ENCODE assay signal across 22 cellular contexts in the genomic region with DNA sequence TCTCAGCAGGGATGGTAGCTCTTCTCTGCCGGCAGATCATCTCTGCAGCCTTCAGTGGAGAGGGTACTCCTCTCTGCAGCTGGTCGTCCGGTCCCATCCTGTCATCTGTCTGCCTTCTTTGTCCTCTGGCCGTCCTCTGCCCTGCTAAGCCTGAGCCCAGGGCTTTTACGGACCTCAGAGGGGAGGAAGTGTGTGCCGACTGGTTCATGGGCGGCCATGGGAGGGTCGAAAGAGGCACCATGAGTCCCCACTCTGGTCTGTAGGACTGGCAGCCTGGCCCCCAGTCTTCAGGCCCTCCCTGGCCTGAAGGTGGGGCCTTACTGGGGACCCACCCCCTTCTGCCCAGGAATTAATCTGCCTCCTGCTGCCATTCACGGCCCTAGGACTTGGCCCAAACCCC. TPM values are rescaled to one million over a fixed set of nuclear protein-coding genes. Genes with fewer than 3 reads are reported as not detected.
DNase-seq lines count a peak whose midpoint lies in the region; ATAC-seq, FAIRE-seq and TF ChIP-seq lines count a peak whose summit lies in the region.
"Had no signal": no experiment of that assay in that cellular context is flagged by ENCODE, and none has a peak within 500 bp of the region (broad histone marks: within the 10 kb centered on the region; RNA-seq: fewer than 3 reads in every experiment).

No MANE protein-coding gene starts in this region.

- ATAC-seq in GM21367 (IDR thresholded peaks at IDR 0.05; ENCODE audit: unreplicated experiment) (no peak), HG02870 (IDR thresholded peaks at IDR 0.05; ENCODE audit: unreplicated experiment) (no peak)

- H3K27ac ChIP-seq in BLaER1 treated with 17β-estradiol and CSF1 and Interleukin-3, amounts not matched to agents 10 nM and 100 nM = no peak overlapping the region; a peak in 1 of 22 replicates
- 0 out of 2 replicates have a peak overlapping the region, but pooled peaks have one; percentile 17 for H3K27ac ChIP-seq in RWPE1
- no peak overlapping the region for H3K27ac ChIP-seq in neuronal stem cell (replicated peaks; ENCODE audit: low read length)

- H3K9ac ChIP-seq in BLaER1 treated with 17β-estradiol and CSF1 and Interleukin-3, amounts not matched to agents 10 nM and 100 nM = 0 out of 22 replicates have a peak overlapping the region, but pooled peaks of 1 of the 11 experiments have one; percentile 11
- no peak overlapping the region for H3K9ac ChIP-seq in neuronal stem cell (ENCODE audit: low read depth, low read length, poor library complexity)

- TF ChIP-seq CTCF in RWPE1 (conservative IDR thresholded peaks at IDR 0.05; ENCODE audit: low read depth) (no peak), D721Med (IDR thresholded peaks at IDR 0.05; ENCODE audit: insufficient read depth, missing control alignments) (no peak)

- peaks cover 7 to 45% (median 31%) of the 10 kb centered on the region in 10 experiments; a peak in 18 of 20 replicates for H3K4me1 ChIP-seq in BLaER1 treated with 17β-estradiol and CSF1 and Interleukin-3, amounts not matched to agents 10 nM and 100 nM
- no peaks in the 10 kb centered on the region for H3K4me1 ChIP-seq in neuronal stem cell (ENCODE audit: control insufficient read depth in 2 of 2, insufficient read depth in 1 of 2, low read depth in 1 of 2, low read length in 2 of 2)
- H3K4me1 ChIP-seq: BE2C had no signal

- no peak overlapping the region for H2BK12ac ChIP-seq in neuronal stem cell (ENCODE audit: low read length)

- no peaks in the 10 kb centered on the region for H3K27me3 ChIP-seq in BLaER1 treated with 17β-estradiol and CSF1 and Interleukin-3, amounts not matched to agents 10 nM and 100 nM
- H3K27me3 ChIP-seq in neuronal stem cell (ENCODE audit: control insufficient read depth in 3 of 3, insufficient read depth in 3 of 3, low read depth in 1 of 3, low read length in 3 of 3) = no peaks in the 10 kb centered on the region
- H3K27me3 ChIP-seq: BE2C had no signal

- peaks cover 49 to 67% (median 61%) of the 10 kb centered on the region in 11 experiments for H3K9me3 ChIP-seq in BLaER1 treated with 17β-estradiol and CSF1 and Interleukin-3, amounts not matched to agents 10 nM and 100 nM (replicated peaks in 1 of 11)
- H3K9me3 ChIP-seq in neuronal stem cell (replicated peaks in 1 of 2; ENCODE audit: control insufficient read depth in 2 of 2, insufficient read depth in 1 of 2, low read depth in 1 of 2, low read length in 2 of 2) = peaks cover 9 to 49% of the 10 kb centered on the region in 2 donors
- H3K9me3 ChIP-seq: BE2C had no signal

- CTCF ChIA-PET in RWPE1 (lab: Yijun Ruan, JAX) = no interaction called here

- H2BK120ac ChIP-seq in neuronal stem cell (ENCODE audit: low read depth, low read length) = no peak overlapping the region

- no peak overlapping the region for H2AK5ac ChIP-seq in neuronal stem cell (ENCODE audit: low read depth, low read length)

- H4K91ac ChIP-seq in neuronal stem cell (ENCODE audit: low read depth, low read length, poor library complexity) = no peak overlapping the region

- no peak overlapping the region for H2AFZ ChIP-seq in neuronal stem cell (ENCODE audit: low read length)

- no peak overlapping the region for H3K23ac ChIP-seq in neuronal stem cell (ENCODE audit: low read depth, low read length, poor library complexity)

- WGBS in neuronal stem cell (ENCODE audit: extremely low coverage in 2 of 2, insufficient read length in 2 of 2, insufficient replicate concordance in 1 of 2), 2 donors = no CpG with 5 or more reads among the region's 9 CpGs

- H3K4ac ChIP-seq in neuronal stem cell (ENCODE audit: low read length) = no peak overlapping the region

- no peak overlapping the region for H3K4me3 ChIP-seq in BLaER1 treated with 17β-estradiol and CSF1 and Interleukin-3, amounts not matched to agents 10 nM and 100 nM
- H3K4me3 ChIP-seq in neuronal stem cell (ENCODE audit: low read length in 2 of 2) = no peak overlapping the region

- H3K14ac ChIP-seq in neuronal stem cell (ENCODE audit: low read length) = peak overlapping the region; percentile 32

- H3K18ac ChIP-seq in neuronal stem cell (ENCODE audit: low read length) = no peak overlapping the region

- no peaks in the 10 kb centered on the region for H4K20me1 ChIP-seq in BLaER1 treated with 17β-estradiol and CSF1 and Interleukin-3, amounts not matched to agents 10 nM and 100 nM

- H2BK5ac ChIP-seq in neuronal stem cell (ENCODE audit: low read length) = peak overlapping the region; percentile 21

- H2BK15ac ChIP-seq in neuronal stem cell (ENCODE audit: low read length) = no peak overlapping the region

- peaks cover 6% of the 10 kb centered on the region for H3K79me1 ChIP-seq in neuronal stem cell (ENCODE audit: low read depth, low read length)

- POLR2A ChIA-PET in RWPE1 (lab: Yijun Ruan, JAX; ENCODE audit: low non-redundant PET) = no interaction called here

- DNase-seq in RWPE1 (ENCODE audit: low spot score) (no peak), neuronal stem cell (ENCODE audit: low spot score) (no peak), D721Med (ENCODE audit: insufficient read length, low spot score) (no peak)
- DNase-seq: 8988T; ACHN; BE2C; C1 segment of cervical spinal cord; CD4-positive, alpha-beta memory T cell; CD4-positive, CD25-positive, alpha-beta regulatory T cell; CD8-positive, alpha-beta memory T cell; COR-L47; DMS79 treated with DMSO at 0.1 percent for 48 hours; GF-D8 had no signal

- H4K8ac ChIP-seq in neuronal stem cell (ENCODE audit: low read depth, low read length) = no peak overlapping the region

- peak overlapping the region in 7 of 11 experiments; percentile 7 to 47 (median 27); a peak in 9 of 22 replicates for H3K4me2 ChIP-seq in BLaER1 treated with 17β-estradiol and CSF1 and Interleukin-3, amounts not matched to agents 10 nM and 100 nM
- H3K4me2 ChIP-seq in neuronal stem cell (ENCODE audit: insufficient read depth, low read length, poor library complexity, severe bottlenecking) = no peak overlapping the region

- no peak for FAIRE-seq in D721Med (lab: Jason Lieb, UNC)
- FAIRE-seq: A204.1, G401.6, GM12891, GM19239 had no signal

- peaks cover 10 to 47% (median 38%) of the 10 kb centered on the region in 11 experiments; a peak in 19 of 22 replicates for H3K36me3 ChIP-seq in BLaER1 treated with 17β-estradiol and CSF1 and Interleukin-3, amounts not matched to agents 10 nM and 100 nM
- H3K36me3 ChIP-seq in neuronal stem cell (replicated peaks in 1 of 2; ENCODE audit: control insufficient read depth in 2 of 2, insufficient read depth in 2 of 2, low read length in 2 of 2) = peaks cover 12 to 46% of the 10 kb centered on the region in 2 donors
- H3K36me3 ChIP-seq: BE2C had no signal

RNA-seq across cellular contexts. Expression of a gene that starts 4.0 kb away (rescaled TPM):
- 4.6 TPM for polyA plus RNA-seq in neuronal stem cell (2013, experiment 1 of 2)
- polyA plus RNA-seq in neuronal stem cell (2013, experiment 2 of 2) = 4.5 TPM

RNA-seq across cellular contexts. Expression of a gene that starts 17.6 kb away (rescaled TPM):
- polyA plus RNA-seq in neuronal stem cell (2013, experiment 1 of 2) = 4.9 TPM
- 4.8 TPM for polyA plus RNA-seq in neuronal stem cell (2013, experiment 2 of 2)

RNA-seq across cellular contexts. Expression of a gene that starts 38.3 kb away (rescaled TPM):
- 82.0 TPM for polyA plus RNA-seq in neuronal stem cell (2013, experiment 1 of 2)
- polyA plus RNA-seq in neuronal stem cell (2013, experiment 2 of 2) = 74.8 TPM

RNA-seq across cellular contexts. Expression of a gene that starts 40.6 kb away (rescaled TPM):
- polyA plus RNA-seq in neuronal stem cell (2013, experiment 1 of 2) = 73.5 TPM
- 71.9 TPM for polyA plus RNA-seq in neuronal stem cell (2013, experiment 2 of 2)

RNA-seq across cellular contexts. Expression of a gene that starts 43.5 kb away (rescaled TPM):
- 0.07 TPM for polyA plus RNA-seq in neuronal stem cell (2013, experiment 1 of 2)
- 0.07 TPM for polyA plus RNA-seq in neuronal stem cell (2013, experiment 2 of 2)
- polyA plus RNA-seq: AG04450; CD14-positive monocyte; CD4-positive, alpha-beta memory T cell; CD4-positive, CD25-positive, alpha-beta regulatory T cell; CD8-positive, alpha-beta memory T cell had no signal
